In the genomic region with DNA sequence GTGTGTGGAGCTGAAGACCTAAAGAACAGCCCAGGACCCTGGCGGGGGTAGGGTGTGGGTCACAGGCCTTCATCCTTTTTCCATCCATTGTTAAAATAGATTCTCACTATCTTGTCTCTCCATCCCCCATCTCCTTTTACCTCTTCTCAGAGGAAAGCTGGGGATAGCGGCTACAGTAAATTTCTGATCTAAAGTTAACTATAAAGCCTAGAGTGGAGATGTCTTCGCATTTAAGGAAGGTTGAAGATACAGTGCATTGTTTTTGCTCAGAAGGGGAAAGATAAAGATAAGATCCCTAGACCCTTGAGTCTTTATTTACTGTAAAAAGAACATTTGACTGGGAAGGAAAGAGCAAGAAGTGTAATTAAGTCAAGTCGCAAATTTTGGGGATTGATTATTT, we compare ENCODE assay signal across 19 cellular contexts. TPM values are rescaled to one million over a fixed set of nuclear protein-coding genes. Genes with fewer than 3 reads are reported as not detected.
DNase-seq lines count a peak whose midpoint lies in the region; ATAC-seq, FAIRE-seq and TF ChIP-seq lines count a peak whose summit lies in the region.
"Had no signal": no experiment of that assay in that cellular context is flagged by ENCODE, and none has a peak within 500 bp of the region (broad histone marks: within the 10 kb centered on the region; RNA-seq: fewer than 3 reads in every experiment).

No MANE protein-coding gene starts in this region.

- TF ChIP-seq EP300 in A549 (IDR thresholded peaks at IDR 0.05): no peak

- H3K79me2 ChIP-seq in GM23338 (replicated peaks; ENCODE audit: insufficient read depth): no peaks in the 10 kb centered on the region
- H3K79me2 ChIP-seq in osteoblast (ENCODE audit: insufficient read depth, low read length): no peaks in the 10 kb centered on the region

- peaks cover 45% of the 10 kb centered on the region for H4K20me1 ChIP-seq in GM23338 (replicated peaks; ENCODE audit: insufficient read depth)
- no peaks in the 10 kb centered on the region for H4K20me1 ChIP-seq in osteoblast (ENCODE audit: insufficient read depth, low read length)

- intact Hi-C loops in body of pancreas (cut with DNase I) (no loop called here), left cardiac atrium (cut with DNase I) (no loop called here)

- 82% methylated on average over 4 of the region's 4 CpGs for WGBS in A549 (ENCODE audit: missing lambda C conversion rate)
- WGBS in body of pancreas, 2 donors: 27 to 33% methylated on average over 4 of the region's 4 CpGs

- H3K36me3 Mint-ChIP-seq in GM23338 (ENCODE audit: low read depth): no peaks in the 10 kb centered on the region
- H3K36me3 Mint-ChIP-seq: CD4-positive, CD25-positive, alpha-beta regulatory T cell had no signal

- peaks cover 100% of the 10 kb centered on the region for H3K27me3 ChIP-seq in GM23338 (ENCODE audit: insufficient read depth)
- H3K27me3 ChIP-seq in body of pancreas: no peaks in the 10 kb centered on the region
- H3K27me3 ChIP-seq in osteoblast (ENCODE audit: insufficient read depth, low read length): peaks cover 5% of the 10 kb centered on the region

- peak; percentile 23 for FAIRE-seq in A549 (lab: Jason Lieb, UNC)
- FAIRE-seq: GM19239 had no signal

- H3K9me2 ChIP-seq in GM23338 (ENCODE audit: insufficient read depth): no peaks in the 10 kb centered on the region

- peaks cover 69% of the 10 kb centered on the region for H3K4me1 Mint-ChIP-seq in GM23338
- H3K4me1 Mint-ChIP-seq: CD4-positive, CD25-positive, alpha-beta regulatory T cell had no signal

- H3K9me3 ChIP-seq in A549 (no peaks in the 10 kb centered on the region), body of pancreas (no peaks in the 10 kb centered on the region), osteoblast (ENCODE audit: low read depth, low read length) (no peaks in the 10 kb centered on the region)

- H3K27ac Mint-ChIP-seq in GM23338: no peak overlapping the region
- H3K27ac Mint-ChIP-seq: CD4-positive, CD25-positive, alpha-beta regulatory T cell had no signal

- H3K4me1 ChIP-seq in A549 (peaks cover 39% of the 10 kb centered on the region), GM23338 (ENCODE audit: insufficient read depth) (peaks cover 88% of the 10 kb centered on the region), body of pancreas (peaks cover 71% of the 10 kb centered on the region), osteoblast (ENCODE audit: insufficient read depth, low read length) (no peaks in the 10 kb centered on the region)

- no peak for TF ChIP-seq POLR2A in A549 (IDR thresholded peaks at IDR 0.05; ENCODE audit: low read length)
- no peak for TF ChIP-seq POLR2A in body of pancreas (IDR thresholded peaks at IDR 0.05)

- H3K4me3 Mint-ChIP-seq in GM23338: no peak overlapping the region
- H3K4me3 Mint-ChIP-seq: CD4-positive, CD25-positive, alpha-beta regulatory T cell had no signal

- peaks cover 70% of the 10 kb centered on the region for H3F3A ChIP-seq in GM23338 (replicated peaks; ENCODE audit: low read depth)

- TF ChIP-seq RAD21 in A549 (conservative IDR thresholded peaks at IDR 0.05 in 1 of 2, IDR thresholded peaks at IDR 0.05 in 1 of 2): no peak

- H3K9me3 Mint-ChIP-seq in GM23338: no peaks in the 10 kb centered on the region; the same call in 2 of the 3 replicates

- H3K36me3 ChIP-seq in GM23338 (ENCODE audit: insufficient read depth) (no peaks in the 10 kb centered on the region; the same call in 1 of the 2 replicates), body of pancreas (replicated peaks in 1 of 2; ENCODE audit: insufficient read depth in 1 of 2, low read depth in 2 of 2) (no peaks in the 10 kb centered on the region), osteoblast (ENCODE audit: insufficient read depth, low read length) (no peaks in the 10 kb centered on the region)
- H3K36me3 ChIP-seq: Peyer's patch had no signal

- CTCF ChIA-PET in A549 (lab: Yijun Ruan, JAX): interaction anchor here (0.7 to 8.9 kb wide), 8 partner anchors 10 to 237 kb away, joined by 3 to 80 read pairs (median 7); partner anchors contain the start of gene FOXA2

- H2AFZ ChIP-seq in GM23338 (no peak overlapping the region), osteoblast (ENCODE audit: low read length) (no peak overlapping the region)

- no peak for ATAC-seq in A549
- no peak for ATAC-seq in GM23338
- no peak for ATAC-seq in body of pancreas
- ATAC-seq in GM21529 (IDR thresholded peaks at IDR 0.05; ENCODE audit: unreplicated experiment): no peak
- no peak for ATAC-seq in left cardiac atrium

- DNase-seq in A549 (ENCODE audit: low read depth in 1 of 2, low spot score in 1 of 2) (no peak), GM23338 (ENCODE audit: low spot score) (no peak), body of pancreas (no peak), osteoblast (ENCODE audit: insufficient read length, low spot score, missing footprints) (peak; percentile 45), left cardiac atrium (no peak)
- no peak for DNase-seq in effector CD4-positive, alpha-beta T cell
- DNase-seq: Calu3; CD4-positive, CD25-positive, alpha-beta regulatory T cell; DMS79 treated with DMSO at 0.1 percent for 48 hours; GDM1; MM.1S; NCI-H1105 treated with DMSO at 0.1 percent for 48 hours; NCI-H187 treated with DMSO at 0.1 percent for 48 hours; NCI-H446 treated with DMSO at 0.1 percent for 48 hours; Peyer's patch; Right ventricle myocardium superior had no signal

- H3K4me2 ChIP-seq in A549 (peak overlapping the region; percentile 29), GM23338 (peak overlapping the region; percentile 79), osteoblast (ENCODE audit: insufficient read depth, low read length) (no peak overlapping the region)

- peak overlapping the region; percentile 7 to 72; a peak in 4 of 6 replicates for H3K27ac ChIP-seq in A549
- no peak overlapping the region for H3K27ac ChIP-seq in GM23338 (ENCODE audit: low read depth)
- H3K27ac ChIP-seq in body of pancreas: peak overlapping the region; percentile 94 to 99 (median 98)
- H3K27ac ChIP-seq in osteoblast (ENCODE audit: low read depth, low read length): no peak overlapping the region
- H3K27ac ChIP-seq: Peyer's patch had no signal

- POLR2A ChIA-PET in A549 (lab: Yijun Ruan, JAX): interaction anchor here (1.2 kb wide), 1 partner anchor 9 kb away, joined by 4 read pairs; the partner anchor contains the start of gene FOXA2

- H3K4me3 ChIP-seq in A549 (no peak overlapping the region), GM23338 (no peak overlapping the region; the same call in 1 of the 2 replicates), body of pancreas (no peak overlapping the region), osteoblast (ENCODE audit: insufficient read depth, low read length) (no peak overlapping the region)
- H3K4me3 ChIP-seq: Peyer's patch had no signal

- H3K27me3 Mint-ChIP-seq in GM23338 (ENCODE audit: insufficient read depth, low read depth, poor library complexity): peaks cover 99% of the 10 kb centered on the region

- TF ChIP-seq CTCF in A549 (IDR thresholded peaks at IDR 0.05) (no peak), GM23338 (conservative IDR thresholded peaks at IDR 0.05; ENCODE audit: low read depth in 2 of 2) (no peak), body of pancreas (IDR thresholded peaks at IDR 0.05) (no peak), osteoblast (IDR thresholded peaks at IDR 0.05; ENCODE audit: extremely low read depth, low read depth, low read length) (no peak)

TF ChIP-seq in A549, 52 proteins besides CTCF, POLR2A, EP300 and RAD21:
- TF ChIP-seq MAX (IDR thresholded peaks at IDR 0.05): 0 out of 2 replicates have a peak, but pooled peaks have one; percentile 26
- no peak for TF ChIP-seq CHD2 (IDR thresholded peaks at IDR 0.05; ENCODE audit: low read length, partially characterized antibody)

TF ChIP-seq in GM23338, 12 proteins besides CTCF, POLR2A, EP300 and RAD21:
- TF ChIP-seq EZH2 (IDR thresholded peaks at IDR 0.05; ENCODE audit: low read depth, unreplicated experiment) (peak; percentile 92), NANOG (IDR thresholded peaks at IDR 0.05; ENCODE audit: borderline replicate concordance) (no peak)

RNA-seq across cellular contexts. Expression of gene FOXA2, which starts 8.6 kb away (rescaled TPM):
- 7.4 and 8.3 TPM in 2 replicates for polyA plus RNA-seq in A549 (2011; rRNA removed)
- 13.2 and 20.1 TPM in 2 replicates for polyA plus RNA-seq in A549 (2012; cell fraction: cytosol; rRNA removed)
- 24.6 and 38.1 TPM in 2 replicates for polyA plus RNA-seq in A549 (2012; cell fraction: nucleus; rRNA removed)
- 16.7 to 20.7 TPM (median 20.3 TPM) in 3 replicates for polyA plus RNA-seq in A549 (2017; fragmentation: RNase III; extraction: RNeasy Plus Mini Kit Qiagen cat#74134 plus additional on column Dnase treatment)
- 6.1 and 8.4 TPM in 2 replicates for polyA minus RNA-seq in A549 (2011; rRNA and poly(A)+ RNA removed)
- not detected in 2 replicates for total RNA-seq in GM23338 (2014; rRNA removed; shearing (Covaris generic))
- not detected in 2 replicates for polyA plus RNA-seq in GM23338 (2016; fragmentation: Nextera tagmentation; extraction: Ambion mirVana)
- total RNA-seq in body of pancreas: 10 to 100 TPM; 42.5 to 63.3 TPM
- not detected in 2 replicates for total RNA-seq in osteoblast
- total RNA-seq in left cardiac atrium: not detected
- total RNA-seq: A673; CD4-positive, CD25-positive, alpha-beta regulatory T cell; Right ventricle myocardium superior had no signal
- polyA plus RNA-seq: CD4-positive, CD25-positive, alpha-beta regulatory T cell had no signal

Comparison
In these comparisons a context has a peak if more than half of its experiments do, and no peak if none do; other contexts are left out.
1. H3K27ac ChIP-seq: peak in A549 (2 of 2) and body of pancreas (4 of 4); none in GM23338 (single experiment) and osteoblast (single experiment).
2. RNA of gene FOXA2, which starts 8.6 kb away (total RNA-seq): 42.5 to 63.3 TPM in body of pancreas; not detected in left cardiac atrium, not detected in GM23338 and not detected in osteoblast; every median in the first group is over 10 times any median in the second.